ENCODE assay signal across 37 cellular contexts in the genomic region with DNA sequence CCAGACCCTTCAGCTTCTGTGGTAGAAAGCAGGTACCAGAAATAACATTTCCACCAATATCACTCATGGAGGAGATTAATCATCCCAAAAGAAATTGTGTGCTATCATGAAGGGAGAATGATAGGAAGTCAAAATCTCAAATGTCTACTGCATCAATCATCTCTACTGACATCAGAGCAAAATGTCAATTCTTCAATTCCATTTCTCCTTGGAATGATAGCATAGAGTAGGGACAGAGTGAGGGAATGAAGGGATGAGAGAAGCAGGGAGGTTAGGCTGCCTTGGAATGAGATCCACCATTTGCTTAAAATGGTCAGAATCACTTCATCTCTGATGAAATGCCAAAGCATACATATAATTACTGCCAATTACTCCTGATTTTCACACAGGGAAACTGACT.
A peak's percentile ranks its signal among the peaks of the same experiment; 100 is the strongest.
DNase-seq lines count a peak whose midpoint lies in the region; ATAC-seq, FAIRE-seq and TF ChIP-seq lines count a peak whose summit lies in the region.
"Had no signal": no experiment of that assay in that cellular context is flagged by ENCODE, and none has a peak within 500 bp of the region (broad histone marks: within the 10 kb centered on the region; RNA-seq: fewer than 3 reads in every experiment).

No MANE protein-coding gene starts in this region.

- H4K20me1 ChIP-seq in H9 (ENCODE audit: control insufficient read depth, insufficient read depth, insufficient read length) (no peaks in the 10 kb centered on the region), neural cell (ENCODE audit: insufficient read depth) (no peaks in the 10 kb centered on the region)
- H4K20me1 ChIP-seq: BLaER1; BLaER1 treated with 17β-estradiol and CSF1 and Interleukin-3, amounts not matched to agents 10 nM and 100 nM had no signal

- peak overlapping the region; percentile 36 for H2AK5ac ChIP-seq in H9 (ENCODE audit: insufficient read length, low read length)

- H3K36me3 ChIP-seq in neural cell (ENCODE audit: insufficient read depth, low read length): no peaks in the 10 kb centered on the region
- H3K36me3 ChIP-seq: BE2C; BLaER1; BLaER1 treated with 17β-estradiol and CSF1 and Interleukin-3, amounts not matched to agents 10 nM and 100 nM had no signal

- H3K36me3 Mint-ChIP-seq in H9 (ENCODE audit: insufficient read depth in 1 of 3, low read depth in 3 of 3): 0 out of 7 replicates have a peak, but pooled peaks cover 0 to 3% (median 0%) of the 10 kb centered on the region in 3 experiments
- H3K36me3 Mint-ChIP-seq: CD14-positive monocyte; CD4-positive, alpha-beta memory T cell; CD4-positive, CD25-positive, alpha-beta regulatory T cell; CD8-positive, alpha-beta memory T cell; CD8-positive, alpha-beta T cell had no signal

- H3K4ac ChIP-seq in H9 (ENCODE audit: low read depth, low read length): no peak overlapping the region

- no peak overlapping the region for H4K5ac ChIP-seq in H9 (ENCODE audit: insufficient read length, low read depth, low read length)

- no peaks in the 10 kb centered on the region for H3K27me3 ChIP-seq in H9 (ENCODE audit: insufficient read depth, low read length)
- no peaks in the 10 kb centered on the region for H3K27me3 ChIP-seq in neural cell (ENCODE audit: insufficient read depth, low read depth, low read length)
- H3K27me3 ChIP-seq: BE2C; BLaER1; BLaER1 treated with 17β-estradiol and CSF1 and Interleukin-3, amounts not matched to agents 10 nM and 100 nM had no signal

- DNase-seq in H54 (ENCODE audit: insufficient read length, low spot score): no peak
- no peak for DNase-seq in H9
- peak; percentile 3 for DNase-seq in NCI-H69 (lab: John Stamatoyannopoulos, UW)
- no peak for DNase-seq in NCI-H82 treated with DMSO at 0.1 percent for 48 hours (lab: John Stamatoyannopoulos, UW; ENCODE audit: unreplicated experiment)
- no peak for DNase-seq in RPMI8226
- DNase-seq: 8988T; ACHN; AML-193; BE2C; C1 segment of cervical spinal cord; Caco-2; Calu3; CD4-positive, alpha-beta memory T cell; CD4-positive, alpha-beta T cell; CD4-positive, CD25-positive, alpha-beta regulatory T cell; CD8-positive, alpha-beta memory T cell; CD8-positive, alpha-beta T cell; COR-L47; DMS 273 treated with DMSO at 0.1 percent for 48 hours; DMS153; DMS53; DMS79; DMS79 treated with DMSO at 0.1 percent for 48 hours; DND-41; EL had no signal

- H3K56ac ChIP-seq in H9 (ENCODE audit: insufficient read length, low read depth, low read length): no peak overlapping the region

- H4K8ac ChIP-seq in H9 (replicated peaks; ENCODE audit: insufficient read length, low read depth, low read length): no peak overlapping the region

- H3K27ac ChIP-seq in H9 (ENCODE audit: insufficient read length, low read depth, low read length) (no peak overlapping the region), neural cell (ENCODE audit: low read length) (peak overlapping the region; percentile 66)
- H3K27ac ChIP-seq: 22Rv1; A549; BLaER1; BLaER1 treated with 17β-estradiol and CSF1 and Interleukin-3, amounts not matched to agents 10 nM and 100 nM; C4-2B had no signal

- H3K9ac ChIP-seq in H9 (ENCODE audit: extremely low read depth, insufficient read length, low read length) (no peak overlapping the region), neural cell (ENCODE audit: low read length) (no peak overlapping the region)
- H3K9ac ChIP-seq: BLaER1; BLaER1 treated with 17β-estradiol and CSF1 and Interleukin-3, amounts not matched to agents 10 nM and 100 nM had no signal

- no peak overlapping the region for H2BK20ac ChIP-seq in H9 (ENCODE audit: low read depth, low read length, poor library complexity, severe bottlenecking)

- TF ChIP-seq RAD21 in neural cell (conservative IDR thresholded peaks at IDR 0.05): no peak

- H3K27ac Mint-ChIP-seq in H9: no peak overlapping the region
- H3K27ac Mint-ChIP-seq: B cell; CD14-positive monocyte; CD4-positive, alpha-beta memory T cell; CD4-positive, alpha-beta T cell; CD4-positive, CD25-positive, alpha-beta regulatory T cell; CD8-positive, alpha-beta memory T cell; CD8-positive, alpha-beta T cell had no signal

- no peak overlapping the region for H3T11ph ChIP-seq in H9 (ENCODE audit: low read length)

- H3K9me3 Mint-ChIP-seq in H9: no peaks in the 10 kb centered on the region
- H3K9me3 Mint-ChIP-seq: CD4-positive, alpha-beta T cell; CD8-positive, alpha-beta memory T cell; CD8-positive, alpha-beta T cell had no signal

- H3K79me2 ChIP-seq in H9 (ENCODE audit: insufficient read depth, low read length) (no peaks in the 10 kb centered on the region), neural cell (replicated peaks; ENCODE audit: insufficient read depth, low read length) (no peaks in the 10 kb centered on the region)

- no peak overlapping the region for H3K23ac ChIP-seq in H9 (ENCODE audit: insufficient read length, low read depth, low read length)

- H2AFZ ChIP-seq in H9 (ENCODE audit: low read length) (no peak overlapping the region), neural cell (ENCODE audit: low read depth, low read length) (no peak overlapping the region)

- H3K23me2 ChIP-seq in H9 (ENCODE audit: insufficient read length, low read depth, low read length, poor library complexity, severe bottlenecking): no peaks in the 10 kb centered on the region

- no peak overlapping the region for H2BK5ac ChIP-seq in H9 (ENCODE audit: insufficient read length, low read length)

- H2BK15ac ChIP-seq in H9 (ENCODE audit: low read depth, low read length): no peak overlapping the region

- no peak overlapping the region for H4K91ac ChIP-seq in H9 (ENCODE audit: insufficient read length, low read depth, low read length)

- H3K18ac ChIP-seq in H9 (ENCODE audit: insufficient read length, low read depth, low read length): no peak overlapping the region

- H3K4me1 Mint-ChIP-seq in H9: peaks cover 28 to 33% of the 10 kb centered on the region in 2 experiments
- H3K4me1 Mint-ChIP-seq: B cell; CD14-positive monocyte; CD4-positive, alpha-beta memory T cell; CD4-positive, CD25-positive, alpha-beta regulatory T cell; CD8-positive, alpha-beta memory T cell had no signal

- peaks cover 7% of the 10 kb centered on the region; the same call in 1 of the 2 replicates for H3K4me1 ChIP-seq in H9 (ENCODE audit: insufficient read depth, low read length)
- H3K4me1 ChIP-seq: A549; BE2C; BLaER1; BLaER1 treated with 17β-estradiol and CSF1 and Interleukin-3, amounts not matched to agents 10 nM and 100 nM; Caco-2 had no signal

- no peaks in the 10 kb centered on the region for H3K9me3 ChIP-seq in H9 (ENCODE audit: control insufficient read depth, low read depth, low read length)
- H3K9me3 ChIP-seq in neural cell (ENCODE audit: low read length): no peaks in the 10 kb centered on the region
- H3K9me3 ChIP-seq: A549; BE2C; BLaER1; BLaER1 treated with 17β-estradiol and CSF1 and Interleukin-3, amounts not matched to agents 10 nM and 100 nM; Caco-2 had no signal

- no peak for TF ChIP-seq POLR2A in H54 (IDR thresholded peaks at IDR 0.05; ENCODE audit: low read depth, low read length)

- H3F3A ChIP-seq in neural cell (ENCODE audit: insufficient read depth, low read length, poor library complexity, severe bottlenecking): no peaks in the 10 kb centered on the region

- FAIRE-seq in H54 (lab: Jason Lieb, UNC): peak; percentile 38
- FAIRE-seq: A204.1, A549, D721Med had no signal

- no peaks in the 10 kb centered on the region for H3K79me1 ChIP-seq in H9 (ENCODE audit: insufficient read depth, low read depth, low read length, poor library complexity, severe bottlenecking)

- H3K4me3 ChIP-seq in neural cell (ENCODE audit: low read length): no peak overlapping the region
- H3K4me3 ChIP-seq: A549; BLaER1; BLaER1 treated with 17β-estradiol and CSF1 and Interleukin-3, amounts not matched to agents 10 nM and 100 nM had no signal

- H2BK120ac ChIP-seq in H9 (ENCODE audit: low read depth, low read length, poor library complexity, severe bottlenecking): no peak overlapping the region

- no peak overlapping the region for H2BK12ac ChIP-seq in H9 (ENCODE audit: insufficient read length, low read depth, low read length)

- no peaks in the 10 kb centered on the region for H3K9me2 ChIP-seq in neural cell (ENCODE audit: insufficient read depth, low read length)

- ATAC-seq in HG03108 (IDR thresholded peaks at IDR 0.05; ENCODE audit: unreplicated experiment) (no peak), GM21529 (IDR thresholded peaks at IDR 0.05; ENCODE audit: unreplicated experiment) (no peak)
- ATAC-seq: A549; CD8-positive, alpha-beta T cell had no signal

- H3K14ac ChIP-seq in H9 (ENCODE audit: insufficient read depth, low read length): no peak overlapping the region

- no peaks in the 10 kb centered on the region; the same call in 1 of the 2 replicates for H3K27me3 Mint-ChIP-seq in H9 (ENCODE audit: low read depth)
- H3K27me3 Mint-ChIP-seq: B cell; CD4-positive, alpha-beta T cell; CD4-positive, CD25-positive, alpha-beta regulatory T cell; CD8-positive, alpha-beta memory T cell had no signal

- peak; percentile 83 for TF ChIP-seq EP300 in neural cell (conservative IDR thresholded peaks at IDR 0.05; ENCODE audit: poor library complexity, severe bottlenecking)

- no peak overlapping the region for H3K4me3 Mint-ChIP-seq in H9
- H3K4me3 Mint-ChIP-seq: B cell; CD14-positive monocyte; CD4-positive, alpha-beta memory T cell; CD4-positive, alpha-beta T cell; CD4-positive, CD25-positive, alpha-beta regulatory T cell; CD8-positive, alpha-beta memory T cell; CD8-positive, alpha-beta T cell had no signal

- H3K4me2 ChIP-seq in H9 (ENCODE audit: insufficient read depth, insufficient read length, low read length) (no peak overlapping the region), neural cell (ENCODE audit: low read length) (no peak overlapping the region)
- H3K4me2 ChIP-seq: A549; BLaER1; BLaER1 treated with 17β-estradiol and CSF1 and Interleukin-3, amounts not matched to agents 10 nM and 100 nM had no signal

- no peak for TF ChIP-seq CTCF in H9 (conservative IDR thresholded peaks at IDR 0.05)
- TF ChIP-seq CTCF in neural cell (IDR thresholded peaks at IDR 0.05; ENCODE audit: poor library complexity, severe bottlenecking): no peak
